ENCODE assay signal across 13 cellular contexts in the genomic region with DNA sequence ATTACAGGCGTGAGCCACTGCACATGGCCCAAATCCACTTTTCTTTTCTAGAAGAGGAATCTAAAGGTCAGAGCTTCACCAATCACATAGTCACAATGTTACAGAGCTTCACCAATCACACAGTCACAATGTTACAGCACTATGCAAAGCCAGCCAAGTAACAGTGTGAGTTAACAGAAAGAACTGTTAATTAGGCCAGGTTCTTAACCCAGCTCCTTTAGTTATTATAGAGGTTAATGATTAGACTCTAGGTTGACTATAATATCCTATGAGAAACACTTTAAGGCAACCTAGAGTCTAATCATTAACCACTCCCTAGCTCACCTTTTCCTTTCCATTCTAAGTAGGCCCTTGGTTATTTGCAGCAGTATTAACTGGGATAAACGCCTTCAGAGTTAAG. TPM values are rescaled to one million over a fixed set of nuclear protein-coding genes. Genes with fewer than 3 reads are reported as not detected.
DNase-seq lines count a peak whose midpoint lies in the region; ATAC-seq, FAIRE-seq and TF ChIP-seq lines count a peak whose summit lies in the region.
"Had no signal": no experiment of that assay in that cellular context is flagged by ENCODE, and none has a peak within 500 bp of the region (broad histone marks: within the 10 kb centered on the region; RNA-seq: fewer than 3 reads in every experiment).

No MANE protein-coding gene starts in this region.

- TF ChIP-seq POLR2A in stomach (IDR thresholded peaks at IDR 0.05) (no peak), GM12892 (IDR thresholded peaks at IDR 0.05; ENCODE audit: low read depth, low read length) (no peak)

- no peak for TF ChIP-seq CTCF in stomach (IDR thresholded peaks at IDR 0.05)

- no peaks in the 10 kb centered on the region for H3K27me3 ChIP-seq in stomach
- H3K27me3 ChIP-seq: thyroid gland had no signal

- no peaks in the 10 kb centered on the region for H3K9me3 Mint-ChIP-seq in activated naive CD4-positive, alpha-beta T cell treated with anti-CD3 and anti-CD28 coated beads, Interleukin-2, amount 50 U/mL, for 24 hours

- ATAC-seq in HG03139 (IDR thresholded peaks at IDR 0.05; ENCODE audit: unreplicated experiment): peak; percentile 81

- H3K27ac ChIP-seq in stomach: peak overlapping the region; percentile 10 to 59 (median 45)
- H3K27ac ChIP-seq: thyroid gland had no signal

- peaks cover 12 to 76% (median 55%) of the 10 kb centered on the region in 4 donors for H3K36me3 ChIP-seq in stomach

- intact Hi-C loops in stomach (cut with DNase I; ENCODE audit: low total_unique reads): no loop called here

- H3K27me3 Mint-ChIP-seq in activated naive CD4-positive, alpha-beta T cell treated with anti-CD3 and anti-CD28 coated beads, Interleukin-2, amount 50 U/mL, for 24 hours: no peaks in the 10 kb centered on the region

- H3K9me3 ChIP-seq in stomach: no peaks in the 10 kb centered on the region
- H3K9me3 ChIP-seq: thyroid gland had no signal

- FAIRE-seq in islet of Langerhans (lab: Jason Lieb, UNC) (peak; percentile 95), GM12892 (lab: Jason Lieb, UNC) (no peak)
- FAIRE-seq: H54 had no signal

- peaks cover 4 to 18% (median 12%) of the 10 kb centered on the region in 4 donors for H3K4me1 ChIP-seq in stomach

- no peak overlapping the region for H3K4me3 Mint-ChIP-seq in activated naive CD4-positive, alpha-beta T cell treated with anti-CD3 and anti-CD28 coated beads, Interleukin-2, amount 50 U/mL, for 24 hours

- H3K27ac Mint-ChIP-seq in activated naive CD4-positive, alpha-beta T cell treated with anti-CD3 and anti-CD28 coated beads, Interleukin-2, amount 50 U/mL, for 24 hours: peak overlapping the region; percentile 68

- H3K36me3 Mint-ChIP-seq in activated naive CD4-positive, alpha-beta T cell treated with anti-CD3 and anti-CD28 coated beads, Interleukin-2, amount 50 U/mL, for 24 hours: peaks cover 22% of the 10 kb centered on the region

- TF ChIP-seq EP300 in stomach (IDR thresholded peaks at IDR 0.05): no peak

- H3K4me1 Mint-ChIP-seq in activated naive CD4-positive, alpha-beta T cell treated with anti-CD3 and anti-CD28 coated beads, Interleukin-2, amount 50 U/mL, for 24 hours: peaks cover 10% of the 10 kb centered on the region

- DNase-seq in activated naive CD4-positive, alpha-beta T cell treated with Interleukin-2 at 50 U/mL for 16 hours: no peak
- DNase-seq in stomach: no peak
- DNase-seq in GDM1 (lab: John Stamatoyannopoulos, UW): no peak
- no peak for DNase-seq in GM12892 (ENCODE audit: insufficient read length)
- DNase-seq in NOMO-1 treated with dmso at 0.1 percent for 144 hours (lab: John Stamatoyannopoulos, UW; ENCODE audit: unreplicated experiment): no peak
- DNase-seq: activated T-cell treated with anti-CD3 and anti-CD28 coated beads, Interleukin-2, amount 50 U/mL, for 1 hour; effector memory CD4-positive, alpha-beta T cell; NCI-H345; thyroid gland had no signal

- H3K4me3 ChIP-seq in stomach: no peak overlapping the region
- H3K4me3 ChIP-seq: thyroid gland had no signal

- WGBS in stomach, 5 donors: 29 to 63% (median 49%) methylated on average over 2 of the region's 2 CpGs

RNA-seq across cellular contexts. Expression of a gene that starts 54.0 kb away (rescaled TPM):
- total RNA-seq in stomach: 100 to 1,000 TPM in 2 of 5 donors, 10 to 100 TPM in 3; 30.1 to 223 (median 73.2) TPM
- 10 to 100 TPM; 13.0 to 17.0 (median 16.2) TPM for polyA plus RNA-seq in stomach
- polyA plus RNA-seq in GM12892 (2012; ENCODE audit: missing spikeins): 57.6 TPM
